In the genomic region with DNA sequence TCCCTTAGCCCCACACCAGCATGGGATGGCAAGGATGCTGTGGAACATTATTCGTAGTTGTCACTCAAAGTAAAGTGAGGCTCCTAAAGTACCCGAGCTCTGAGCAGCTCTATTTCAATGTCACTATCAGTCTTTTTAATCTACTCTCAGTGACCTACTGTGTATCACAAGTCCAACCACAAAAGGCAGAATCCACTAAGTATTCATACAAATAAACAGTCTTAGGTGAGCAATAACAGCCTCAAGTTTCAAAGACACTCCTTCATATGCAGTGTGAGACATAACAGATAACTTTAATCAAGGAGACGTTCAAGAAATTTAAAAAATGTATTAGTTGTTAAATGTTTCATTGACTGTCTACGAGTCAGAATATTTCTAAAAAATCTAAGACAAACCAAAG, we compare ENCODE assay signal across 23 cellular contexts.
"Had no signal": no experiment of that assay in that cellular context is flagged by ENCODE, and none has a peak within 500 bp of the region (broad histone marks: within the 10 kb centered on the region; RNA-seq: fewer than 3 reads in every experiment).

No MANE protein-coding gene starts in this region.

- H3K27me3 Mint-ChIP-seq: effector memory CD8-positive, alpha-beta T cell; natural killer cell treated with Interleukin-12 subunit alpha and Interleukin-12 subunit beta and Interleukin-15 and Interleukin-18, amount 100 ng/mL, for 72 hours; stimulated activated naive CD8-positive, alpha-beta T cell treated with anti-CD3 and anti-CD28 coated beads, Interleukin-15, amount 100 ng/mL, for 72 hours had no signal

- H3K4me3 Mint-ChIP-seq: effector memory CD8-positive, alpha-beta T cell; memory B cell; mesothelial cell of epicardium; naive B cell; natural killer cell treated with Interleukin-12 subunit alpha and Interleukin-12 subunit beta and Interleukin-15 and Interleukin-18, amount 100 ng/mL, for 72 hours; stimulated activated naive CD8-positive, alpha-beta T cell treated with anti-CD3 and anti-CD28 coated beads, Interleukin-15, amount 100 ng/mL, for 72 hours had no signal

- H3K4me1 ChIP-seq: right lobe of liver, suprapubic skin, vagina had no signal

- H3K9me3 ChIP-seq: mucosa of descending colon, neutrophil, pancreas, right lobe of liver, suprapubic skin, transverse colon, vagina had no signal

- H3K27ac Mint-ChIP-seq: effector memory CD8-positive, alpha-beta T cell; memory B cell; mesothelial cell of epicardium; naive B cell; natural killer cell treated with Interleukin-12 subunit alpha and Interleukin-12 subunit beta and Interleukin-15 and Interleukin-18, amount 100 ng/mL, for 72 hours; stimulated activated naive CD8-positive, alpha-beta T cell treated with anti-CD3 and anti-CD28 coated beads, Interleukin-15, amount 100 ng/mL, for 72 hours had no signal

- H3K27ac ChIP-seq: neutrophil, pancreas, right lobe of liver, suprapubic skin, transverse colon, vagina had no signal

- DNase-seq: cortex of kidney; effector memory CD8-positive, alpha-beta T cell; erythroblast; mucosa of descending colon; naive B cell; pancreas; right lobe of liver; small intestine; stimulated activated CD4-positive, alpha-beta T cell treated with anti-CD3 and anti-CD28 coated beads, Interleukin-12 subunit alpha, Interleukin-12 subunit beta, amount 100 ng/mL, for 4 hours; stimulated activated CD4-positive, alpha-beta T cell treated with anti-CD3 and anti-CD28 coated beads, Interleukin-1b, Interleukin-23, amount 100 ng/mL, for 48 hours; stimulated activated CD4-positive, alpha-beta T cell treated with anti-CD3 and anti-CD28 coated beads, Interleukin-4, amount 100 ng/mL, for 1 hour; stimulated activated CD8-positive, alpha-beta memory T cell treated with anti-CD3 and anti-CD28 coated beads, Interleukin-4, amount 100 ng/mL, for 48 hours; stimulated activated naive CD4-positive, alpha-beta T cell; stimulated activated naive CD8-positive, alpha-beta T cell treated with anti-CD3 and anti-CD28 coated beads, Interleukin-15, amount 100 ng/mL, for 72 hours; transverse colon had no signal

- H3K36me3 Mint-ChIP-seq: memory B cell; mesothelial cell of epicardium; naive B cell; natural killer cell treated with Interleukin-12 subunit alpha and Interleukin-12 subunit beta and Interleukin-15 and Interleukin-18, amount 100 ng/mL, for 72 hours had no signal

- H3K9me3 Mint-ChIP-seq: memory B cell, naive B cell had no signal

- H3K4me1 Mint-ChIP-seq: memory B cell; naive B cell; stimulated activated naive CD8-positive, alpha-beta T cell treated with anti-CD3 and anti-CD28 coated beads, Interleukin-15, amount 100 ng/mL, for 72 hours had no signal

- ATAC-seq: effector memory CD8-positive, alpha-beta T cell; left lobe of liver; mucosa of descending colon; natural killer cell treated with Interleukin-12 subunit alpha and Interleukin-12 subunit beta and Interleukin-15 and Interleukin-18, amount 100 ng/mL, for 72 hours; pancreas; right lobe of liver; stimulated activated naive CD8-positive, alpha-beta T cell treated with anti-CD3 and anti-CD28 coated beads, Interleukin-15, amount 100 ng/mL, for 72 hours had no signal

- H3K36me3 ChIP-seq: neutrophil, pancreas, right lobe of liver, suprapubic skin, transverse colon, vagina had no signal

- H3K4me3 ChIP-seq: lung, mucosa of descending colon, pancreas, right lobe of liver, suprapubic skin, transverse colon, vagina had no signal

- H3K27me3 ChIP-seq: neutrophil, pancreas, right lobe of liver, suprapubic skin, transverse colon, vagina had no signal
